ENCODE assay signal across 1 cellular context in the genomic region with DNA sequence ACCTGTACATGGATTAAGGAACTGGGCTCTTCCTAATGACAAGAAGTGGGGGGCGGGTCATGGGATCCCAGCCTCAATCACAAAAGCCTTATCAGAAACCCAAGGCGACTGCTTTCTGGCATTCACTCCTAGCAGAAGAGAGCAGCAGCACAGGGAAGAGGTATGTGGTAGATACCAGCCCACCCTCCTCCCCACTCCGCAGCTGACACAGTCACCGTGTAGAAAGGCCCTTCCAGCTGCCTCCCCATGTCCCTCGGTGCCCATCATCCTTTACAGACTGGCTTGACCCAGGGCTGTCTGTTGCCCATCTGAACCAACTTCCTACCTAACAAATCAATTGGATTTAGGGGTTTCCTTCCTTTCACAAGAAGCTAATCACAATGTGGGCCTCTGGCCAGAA.
TF ChIP-seq lines count a peak whose summit lies in the region.

No MANE protein-coding gene starts in this region.

TF ChIP-seq in neural cell, 6 proteins besides CTCF, POLR2A, EP300 and RAD21:
- TF ChIP-seq EZH2 (IDR thresholded peaks at IDR 0.05; ENCODE audit: borderline replicate concordance, insufficient read depth, low read length, poor library complexity, severe bottlenecking) (no peak), TAF1 (IDR thresholded peaks at IDR 0.05; ENCODE audit: low read depth) (no peak), MXI1 (conservative IDR thresholded peaks at IDR 0.05; ENCODE audit: poor library complexity, severe bottlenecking) (no peak)
TF ChIP-seq in neural cell: peak in this region for 0.
